9 cellular contexts compared by ENCODE assay signal in genomic region chr1:234315091-234315541, GRCh38. TPM values are rescaled to one million over a fixed set of nuclear protein-coding genes. Genes with fewer than 3 reads are reported as not detected.
DNase-seq lines count a peak whose midpoint lies in the region; ATAC-seq and TF ChIP-seq lines count a peak whose summit lies in the region.
"Had no signal": no experiment of that assay in that cellular context is flagged by ENCODE, and none has a peak within 500 bp of the region (broad histone marks: within the 10 kb centered on the region; RNA-seq: fewer than 3 reads in every experiment).

No MANE protein-coding gene starts in this region.

- H3K4me3 Mint-ChIP-seq in activated CD8-positive, alpha-beta T cell treated with anti-CD3 and anti-CD28 coated beads for 36 hours: no peak overlapping the region
- H3K4me3 Mint-ChIP-seq in activated CD8-positive, alpha-beta T cell treated with anti-CD3 and anti-CD28 coated beads, Interleukin-2, amount 10 ng/mL, durations not matched to agents 7 days and 5 days: no peak overlapping the region
- peak overlapping the region; percentile 48 for H3K4me3 Mint-ChIP-seq in stimulated activated effector memory CD8-positive, alpha-beta T cell treated with anti-CD3 and anti-CD28 coated beads, Interleukin-12 subunit alpha, Interleukin-12 subunit beta, amount 100 ng/mL, for 72 hours
- H3K4me3 Mint-ChIP-seq in H9: no peak overlapping the region

- no peak overlapping the region for H2BK20ac ChIP-seq in H9 (ENCODE audit: low read depth, low read length, poor library complexity, severe bottlenecking)

- no CpG with 5 or more reads among the region's 6 CpGs for WGBS in H9 (ENCODE audit: extremely low coverage, insufficient read length, low lambda C conversion rate)

- H3K27ac Mint-ChIP-seq in activated CD8-positive, alpha-beta T cell treated with anti-CD3 and anti-CD28 coated beads for 36 hours: no peak overlapping the region
- no peak overlapping the region for H3K27ac Mint-ChIP-seq in activated CD8-positive, alpha-beta T cell treated with anti-CD3 and anti-CD28 coated beads, Interleukin-2, amount 10 ng/mL, durations not matched to agents 7 days and 5 days
- peak overlapping the region; percentile 73 for H3K27ac Mint-ChIP-seq in stimulated activated effector memory CD8-positive, alpha-beta T cell treated with anti-CD3 and anti-CD28 coated beads, Interleukin-12 subunit alpha, Interleukin-12 subunit beta, amount 100 ng/mL, for 72 hours
- H3K27ac Mint-ChIP-seq in H9: no peak overlapping the region

- no peaks in the 10 kb centered on the region for H3K9me2 ChIP-seq in PC-3 (replicated peaks; ENCODE audit: low read length)

- no peak overlapping the region for H4K5ac ChIP-seq in H9 (ENCODE audit: insufficient read length, low read depth, low read length)

- H3K4me1 Mint-ChIP-seq in activated CD8-positive, alpha-beta T cell treated with anti-CD3 and anti-CD28 coated beads for 36 hours (ENCODE audit: low read depth): peaks cover 21% of the 10 kb centered on the region
- H3K4me1 Mint-ChIP-seq in activated CD8-positive, alpha-beta T cell treated with anti-CD3 and anti-CD28 coated beads, Interleukin-2, amount 10 ng/mL, durations not matched to agents 7 days and 5 days (ENCODE audit: low read depth): peaks cover 4% of the 10 kb centered on the region
- peaks cover 83% of the 10 kb centered on the region for H3K4me1 Mint-ChIP-seq in stimulated activated effector memory CD8-positive, alpha-beta T cell treated with anti-CD3 and anti-CD28 coated beads, Interleukin-12 subunit alpha, Interleukin-12 subunit beta, amount 100 ng/mL, for 72 hours
- peaks cover 22 to 23% of the 10 kb centered on the region in 2 experiments for H3K4me1 Mint-ChIP-seq in H9

- CTCF ChIA-PET in activated CD8-positive, alpha-beta T cell treated with anti-CD3 and anti-CD28 coated beads for 36 hours (lab: Charles Lee): interaction anchor here (1.0 kb wide), 2 partner anchors 9 to 13 kb away, joined by 3 read pairs; no protein-coding TSS in a partner anchor
- CTCF ChIA-PET in activated CD8-positive, alpha-beta T cell treated with anti-CD3 and anti-CD28 coated beads, Interleukin-2, amount 10 ng/mL, durations not matched to agents 7 days and 5 days (lab: Charles Lee): interaction anchor here (1.5 kb wide), 1 partner anchor 190 kb away, joined by 4 read pairs; no protein-coding TSS in a partner anchor
- CTCF ChIA-PET in PC-3 (lab: Charles Lee): no interaction called here

- intact Hi-C loops in activated CD8-positive, alpha-beta T cell treated with anti-CD3 and anti-CD28 coated beads for 36 hours (cut with micrococcal nuclease): no loop called here
- intact Hi-C loops in PC-3 (cut with micrococcal nuclease): no loop called here

- no peak overlapping the region for H3K14ac ChIP-seq in H9 (ENCODE audit: insufficient read depth, low read length)

- H3K36me3 Mint-ChIP-seq in activated CD8-positive, alpha-beta T cell treated with anti-CD3 and anti-CD28 coated beads for 36 hours (ENCODE audit: low read depth): no peaks in the 10 kb centered on the region
- peaks cover 38% of the 10 kb centered on the region for H3K36me3 Mint-ChIP-seq in activated CD8-positive, alpha-beta T cell treated with anti-CD3 and anti-CD28 coated beads, Interleukin-2, amount 10 ng/mL, durations not matched to agents 7 days and 5 days (ENCODE audit: low read depth)
- H3K36me3 Mint-ChIP-seq in stimulated activated effector memory CD8-positive, alpha-beta T cell treated with anti-CD3 and anti-CD28 coated beads, Interleukin-12 subunit alpha, Interleukin-12 subunit beta, amount 100 ng/mL, for 72 hours: peaks cover 2% of the 10 kb centered on the region
- no peaks in the 10 kb centered on the region; a peak in 2 of 7 replicates for H3K36me3 Mint-ChIP-seq in H9 (ENCODE audit: insufficient read depth in 1 of 3, low read depth in 3 of 3)

- no peak for TF ChIP-seq CTCF in activated CD8-positive, alpha-beta T cell treated with anti-CD3 and anti-CD28 coated beads for 36 hours (IDR thresholded peaks at IDR 0.05)
- no peak for TF ChIP-seq CTCF in PC-3 (conservative IDR thresholded peaks at IDR 0.05; ENCODE audit: low read depth, low read length)
- no peak for TF ChIP-seq CTCF in choroid plexus epithelial cell (conservative IDR thresholded peaks at IDR 0.05; ENCODE audit: low read depth, low read length)
- no peak for TF ChIP-seq CTCF in H9 (conservative IDR thresholded peaks at IDR 0.05)

- no peak overlapping the region for H2BK12ac ChIP-seq in H9 (ENCODE audit: insufficient read length, low read depth, low read length)

- peaks cover 20% of the 10 kb centered on the region for H3K27me3 Mint-ChIP-seq in activated CD8-positive, alpha-beta T cell treated with anti-CD3 and anti-CD28 coated beads for 36 hours
- H3K27me3 Mint-ChIP-seq in activated CD8-positive, alpha-beta T cell treated with anti-CD3 and anti-CD28 coated beads, Interleukin-2, amount 10 ng/mL, durations not matched to agents 7 days and 5 days (ENCODE audit: low read depth): no peaks in the 10 kb centered on the region
- peaks cover 10% of the 10 kb centered on the region for H3K27me3 Mint-ChIP-seq in H9 (ENCODE audit: low read depth)

- ATAC-seq in activated CD8-positive, alpha-beta T cell treated with anti-CD3 and anti-CD28 coated beads for 36 hours: peak; percentile 70
- ATAC-seq in activated CD8-positive, alpha-beta T cell treated with anti-CD3 and anti-CD28 coated beads, Interleukin-2, amount 10 ng/mL, durations not matched to agents 7 days and 5 days: no peak
- peak; percentile 97 for ATAC-seq in PC-3
- peak; percentile 94 for ATAC-seq in stimulated activated effector memory CD8-positive, alpha-beta T cell treated with anti-CD3 and anti-CD28 coated beads, Interleukin-12 subunit alpha, Interleukin-12 subunit beta, amount 100 ng/mL, for 72 hours

- no peak overlapping the region for H2BK120ac ChIP-seq in H9 (ENCODE audit: low read depth, low read length, poor library complexity, severe bottlenecking)

- H3K9ac ChIP-seq in PC-3 (ENCODE audit: low read length) (no peak overlapping the region), H9 (ENCODE audit: extremely low read depth, insufficient read length, low read length) (no peak overlapping the region)

- no peak overlapping the region for H3T11ph ChIP-seq in H9 (ENCODE audit: low read length)

- no peak overlapping the region for H3K56ac ChIP-seq in H9 (ENCODE audit: insufficient read length, low read depth, low read length)

- H3K79me2 ChIP-seq in PC-3 (ENCODE audit: low read length) (no peaks in the 10 kb centered on the region), H9 (ENCODE audit: insufficient read depth, low read length) (no peaks in the 10 kb centered on the region)

- H3K4me3 ChIP-seq in PC-3 (ENCODE audit: low read length) (no peak overlapping the region), choroid plexus epithelial cell (ENCODE audit: low read depth, low read length) (no peak overlapping the region)

- H3K23ac ChIP-seq in H9 (ENCODE audit: insufficient read length, low read depth, low read length): no peak overlapping the region

- no peaks in the 10 kb centered on the region for H4K20me1 ChIP-seq in PC-3 (ENCODE audit: low read length)
- H4K20me1 ChIP-seq in H9 (ENCODE audit: control insufficient read depth, insufficient read depth, insufficient read length): no peaks in the 10 kb centered on the region

- no peak overlapping the region for H2AK5ac ChIP-seq in H9 (ENCODE audit: insufficient read length, low read length)

- H3K27me3 ChIP-seq in PC-3 (ENCODE audit: low read length): no peaks in the 10 kb centered on the region
- H3K27me3 ChIP-seq in H9 (ENCODE audit: insufficient read depth, low read length): no peaks in the 10 kb centered on the region

- H3K4me2 ChIP-seq in PC-3 (ENCODE audit: low read length) (peak overlapping the region; percentile 17), H9 (ENCODE audit: insufficient read depth, insufficient read length, low read length) (no peak overlapping the region)

- no peaks in the 10 kb centered on the region for H3K36me3 ChIP-seq in PC-3 (ENCODE audit: low read depth, low read length)

- H2BK15ac ChIP-seq in H9 (ENCODE audit: low read depth, low read length): no peak overlapping the region

- H3K4ac ChIP-seq in H9 (ENCODE audit: low read depth, low read length): no peak overlapping the region

- no peak overlapping the region for H4K8ac ChIP-seq in H9 (replicated peaks; ENCODE audit: insufficient read length, low read depth, low read length)

- H3K18ac ChIP-seq in H9 (ENCODE audit: insufficient read length, low read depth, low read length): no peak overlapping the region

- H3F3A ChIP-seq in PC-3 (ENCODE audit: low read length, unreplicated experiment): peaks cover 7% of the 10 kb centered on the region

- H4K91ac ChIP-seq in H9 (ENCODE audit: insufficient read length, low read depth, low read length): no peak overlapping the region

- peaks cover 26% of the 10 kb centered on the region for H3K4me1 ChIP-seq in PC-3 (ENCODE audit: insufficient read depth, low read length)
- H3K4me1 ChIP-seq in H9 (ENCODE audit: insufficient read depth, low read length): peaks cover 4% of the 10 kb centered on the region; the same call in 1 of the 2 replicates

- H3K9me3 Mint-ChIP-seq in activated CD8-positive, alpha-beta T cell treated with anti-CD3 and anti-CD28 coated beads for 36 hours: no peaks in the 10 kb centered on the region
- no peaks in the 10 kb centered on the region for H3K9me3 Mint-ChIP-seq in activated CD8-positive, alpha-beta T cell treated with anti-CD3 and anti-CD28 coated beads, Interleukin-2, amount 10 ng/mL, durations not matched to agents 7 days and 5 days (ENCODE audit: insufficient read depth)
- no peaks in the 10 kb centered on the region for H3K9me3 Mint-ChIP-seq in stimulated activated effector memory CD8-positive, alpha-beta T cell treated with anti-CD3 and anti-CD28 coated beads, Interleukin-12 subunit alpha, Interleukin-12 subunit beta, amount 100 ng/mL, for 72 hours
- no peaks in the 10 kb centered on the region for H3K9me3 Mint-ChIP-seq in H9

- DNase-seq in activated CD8-positive, alpha-beta T cell treated with anti-CD3 and anti-CD28 coated beads for 36 hours: peak; percentile 26
- DNase-seq in activated CD8-positive, alpha-beta T cell treated with anti-CD3 and anti-CD28 coated beads, Interleukin-2, amount 10 ng/mL, durations not matched to agents 7 days and 5 days: no peak
- DNase-seq in PC-3 (peak; percentile 84), choroid plexus epithelial cell (ENCODE audit: low read depth) (peak; percentile 30), SK-N-DZ (ENCODE audit: low spot score) (no peak), NCI-H524 treated with DMSO at 0.1 percent for 48 hours (lab: John Stamatoyannopoulos, UW) (no peak), H9 (no peak)
- no peak for DNase-seq in stimulated activated effector memory CD8-positive, alpha-beta T cell treated with anti-CD3 and anti-CD28 coated beads, Interleukin-12 subunit alpha, Interleukin-12 subunit beta, amount 100 ng/mL, for 72 hours (ENCODE audit: low spot score in 2 of 2)
- DNase-seq: NCI-H2081 had no signal

- no peaks in the 10 kb centered on the region for H3K79me1 ChIP-seq in H9 (ENCODE audit: insufficient read depth, low read depth, low read length, poor library complexity, severe bottlenecking)

- H3K9me3 ChIP-seq in PC-3 (ENCODE audit: low read length): no peaks in the 10 kb centered on the region
- H3K9me3 ChIP-seq in H9 (ENCODE audit: control insufficient read depth, low read depth, low read length): no peaks in the 10 kb centered on the region

- H2BK5ac ChIP-seq in H9 (ENCODE audit: insufficient read length, low read length): no peak overlapping the region

- no TSS peak for BruUV-seq in PC-3 (replicated peaks; lab: Mats Ljungman, UMichigan)

- H3K27ac ChIP-seq in PC-3 (ENCODE audit: low read length) (peak overlapping the region; percentile 45), H9 (ENCODE audit: insufficient read length, low read depth, low read length) (no peak overlapping the region)

- H3K23me2 ChIP-seq in H9 (ENCODE audit: insufficient read length, low read depth, low read length, poor library complexity, severe bottlenecking): no peaks in the 10 kb centered on the region

- H2AFZ ChIP-seq in PC-3 (ENCODE audit: low read length) (0 out of 2 replicates have a peak overlapping the region, but pooled peaks have one; percentile 3), H9 (ENCODE audit: low read length) (no peak overlapping the region)

- POLR2A ChIA-PET in activated CD8-positive, alpha-beta T cell treated with anti-CD3 and anti-CD28 coated beads for 36 hours (lab: Charles Lee): no interaction called here
- POLR2A ChIA-PET in activated CD8-positive, alpha-beta T cell treated with anti-CD3 and anti-CD28 coated beads, Interleukin-2, amount 10 ng/mL, durations not matched to agents 7 days and 5 days (lab: Charles Lee): no interaction called here
- POLR2A ChIA-PET in PC-3 (lab: Charles Lee; ENCODE audit: unreplicated experiment): no interaction called here

RNA-seq across cellular contexts. Expression of gene COA6, which starts 58.1 kb away (rescaled TPM):
- total RNA-seq in activated CD8-positive, alpha-beta T cell treated with anti-CD3 and anti-CD28 coated beads for 36 hours: 10 to 100 TPM; 59.8 to 61.8 TPM
- 10 to 100 TPM; 39.2 to 40.0 TPM for total RNA-seq in activated CD8-positive, alpha-beta T cell treated with anti-CD3 and anti-CD28 coated beads, Interleukin-2, amount 10 ng/mL, durations not matched to agents 7 days and 5 days
- 28.9 and 43.1 TPM in 2 replicates for total RNA-seq in PC-3 (2014; rRNA removed)
- polyA plus RNA-seq in SK-N-DZ (2014; cell fraction: cytosol; rRNA removed): 38.0 and 49.7 TPM in 2 replicates
- polyA plus RNA-seq in SK-N-DZ (2014; cell fraction: nucleus; rRNA removed): 14.8 and 28.0 TPM in 2 replicates
- 42.3 and 50.3 TPM in 2 replicates for total RNA-seq in H9 (2021)

Comparison
In these comparisons a context has a peak if more than half of its experiments do, and no peak if none do; other contexts are left out.
1. DNase-seq: peak in activated CD8-positive, alpha-beta T cell treated with anti-CD3 and anti-CD28 coated beads for 36 hours (single experiment), PC-3 (single experiment) and choroid plexus epithelial cell (single experiment); none in activated CD8-positive, alpha-beta T cell treated with anti-CD3 and anti-CD28 coated beads, Interleukin-2, amount 10 ng/mL, durations not matched to agents 7 days and 5 days (single experiment), stimulated activated effector memory CD8-positive, alpha-beta T cell treated with anti-CD3 and anti-CD28 coated beads, Interleukin-12 subunit alpha, Interleukin-12 subunit beta, amount 100 ng/mL, for 72 hours (0 of 2), SK-N-DZ (single experiment), NCI-H524 treated with DMSO at 0.1 percent for 48 hours (single experiment) and H9 (single experiment).